ENCODE assay signal across 8 cellular contexts in the genomic region with DNA sequence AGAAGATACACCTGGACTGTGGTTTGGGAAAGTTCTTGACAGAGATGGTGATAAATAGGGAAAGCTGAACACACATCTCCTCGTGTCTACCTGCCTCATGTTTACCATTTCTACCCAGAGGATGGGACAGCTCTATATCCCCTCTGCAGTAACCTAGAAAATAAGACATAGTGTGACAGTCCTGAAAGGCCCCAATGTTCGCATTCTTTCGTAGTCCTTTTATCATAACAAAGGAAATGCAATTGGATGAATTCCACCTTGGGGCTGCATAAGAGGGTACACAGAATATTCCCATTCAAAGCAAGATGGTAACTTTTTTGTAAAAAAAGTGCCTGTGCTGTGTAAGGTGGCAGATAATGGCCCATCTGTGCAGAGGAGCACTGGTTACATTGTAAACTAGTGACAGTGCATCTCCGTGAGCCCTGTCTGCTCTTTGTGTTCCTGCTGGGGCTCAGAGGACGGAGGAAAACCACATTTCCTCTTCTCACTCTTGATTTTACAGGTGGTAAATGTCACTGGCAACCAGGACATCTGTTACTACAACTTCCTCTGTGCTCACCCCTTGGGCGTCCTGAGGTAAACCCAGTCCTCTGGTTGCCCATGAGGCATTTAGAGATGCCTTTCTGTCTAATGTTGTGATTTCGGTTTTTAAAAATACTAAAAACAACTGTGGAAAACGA.
DNase-seq lines count a peak whose midpoint lies in the region; ATAC-seq and TF ChIP-seq lines count a peak whose summit lies in the region.

No MANE protein-coding gene starts in this region.

- H3K9me3 Mint-ChIP-seq in activated CD4-positive, alpha-beta memory T cell treated with anti-CD3 and anti-CD28 coated beads for 36 hours = no peaks in the 10 kb centered on the region

- no peak for TF ChIP-seq EP300 in sigmoid colon (IDR thresholded peaks at IDR 0.05)

- H3K27me3 ChIP-seq in psoas muscle (ENCODE audit: insufficient read depth in 3 of 3, low read length in 2 of 3) (no peaks in the 10 kb centered on the region), sigmoid colon (no peaks in the 10 kb centered on the region), uterus (no peaks in the 10 kb centered on the region)

- H3K36me3 ChIP-seq in psoas muscle (ENCODE audit: insufficient read depth in 1 of 2, low read depth in 1 of 2) (no peaks in the 10 kb centered on the region), sigmoid colon (no peaks in the 10 kb centered on the region), uterus (no peaks in the 10 kb centered on the region)

- H3K27ac ChIP-seq in psoas muscle = peak overlapping the region; percentile 36
- H3K27ac ChIP-seq in sigmoid colon = no peak overlapping the region
- H3K27ac ChIP-seq in uterus = no peak overlapping the region

- peaks cover 18% of the 10 kb centered on the region for H3K4me1 Mint-ChIP-seq in activated CD4-positive, alpha-beta memory T cell treated with anti-CD3 and anti-CD28 coated beads for 36 hours (ENCODE audit: low read depth)

- H3K4me1 ChIP-seq in psoas muscle (peaks cover 2% of the 10 kb centered on the region), sigmoid colon (no peaks in the 10 kb centered on the region), uterus (no peaks in the 10 kb centered on the region)

- CTCF ChIA-PET in activated CD4-positive, alpha-beta memory T cell treated with anti-CD3 and anti-CD28 coated beads for 36 hours (lab: Charles Lee) = interaction anchor here (0.5 to 1.9 kb wide), 3 partner anchors 10 to 34 kb away, joined by 5 to 7 read pairs (median 6); no protein-coding TSS in a partner anchor

- peaks cover 18% of the 10 kb centered on the region for H3K36me3 Mint-ChIP-seq in activated CD4-positive, alpha-beta memory T cell treated with anti-CD3 and anti-CD28 coated beads for 36 hours

- H3K4me3 Mint-ChIP-seq in activated CD4-positive, alpha-beta memory T cell treated with anti-CD3 and anti-CD28 coated beads for 36 hours = no peak overlapping the region

- H3K27me3 Mint-ChIP-seq in activated CD4-positive, alpha-beta memory T cell treated with anti-CD3 and anti-CD28 coated beads for 36 hours = no peaks in the 10 kb centered on the region

- TF ChIP-seq CTCF in psoas muscle (IDR thresholded peaks at IDR 0.05) (no peak), sigmoid colon (IDR thresholded peaks at IDR 0.05) (no peak), uterus (IDR thresholded peaks at IDR 0.05) (no peak)

- no peak overlapping the region for H3K4me3 ChIP-seq in psoas muscle
- no peak overlapping the region for H3K4me3 ChIP-seq in sigmoid colon
- no peak overlapping the region for H3K4me3 ChIP-seq in uterus

- intact Hi-C loops in activated CD4-positive, alpha-beta memory T cell treated with anti-CD3 and anti-CD28 coated beads for 36 hours (cut with micrococcal nuclease) = loop anchor here (1.0 to 2.0 kb wide), 2 partner anchors 90 to 139 kb away; a partner anchor contains a TSS
- intact Hi-C loops in psoas muscle (cut with DNase I) = no loop called here
- intact Hi-C loops in sigmoid colon (cut with DNase I) = no loop called here
- intact Hi-C loops in uterus (cut with DNase I; ENCODE audit: low total_unique reads) = no loop called here

- WGBS in psoas muscle, 3 donors = 47 to 56% (median 50%) methylated on average over 8 of the region's 8 CpGs
- WGBS in sigmoid colon, 2 donors = 38 to 75% methylated on average over 8 of the region's 8 CpGs

- POLR2A ChIA-PET in activated CD4-positive, alpha-beta memory T cell treated with anti-CD3 and anti-CD28 coated beads for 36 hours (lab: Charles Lee) = interaction anchor here (0.5 to 0.6 kb wide), 2 partner anchors 30 to 1049 kb away, joined by 3 read pairs; no protein-coding TSS in a partner anchor

- ATAC-seq in HG03175 (IDR thresholded peaks at IDR 0.05; ENCODE audit: unreplicated experiment) = peak; percentile 99
- ATAC-seq in psoas muscle = peak in 2 of 4 donors; percentile 21 to 44

- TF ChIP-seq POLR2A in sigmoid colon (IDR thresholded peaks at IDR 0.05) = no peak
- TF ChIP-seq POLR2A in uterus (IDR thresholded peaks at IDR 0.05) = no peak

- H3K27ac Mint-ChIP-seq in activated CD4-positive, alpha-beta memory T cell treated with anti-CD3 and anti-CD28 coated beads for 36 hours = no peak overlapping the region

- H3K9me3 ChIP-seq in psoas muscle (no peaks in the 10 kb centered on the region), sigmoid colon (no peaks in the 10 kb centered on the region), uterus (no peaks in the 10 kb centered on the region)

- DNase-seq in activated T-cell treated with anti-CD3 and anti-CD28 coated beads for 1 hour (ENCODE audit: low read depth) (peak; percentile 7), activated T-cell treated with anti-CD3 and anti-CD28 coated beads for 4 hours (no peak), psoas muscle (no peak), NCI-H524 (lab: John Stamatoyannopoulos, UW) (no peak), sigmoid colon (no peak), uterus (no peak)
- peak; percentile 67 for DNase-seq in activated CD4-positive, alpha-beta memory T cell treated with anti-CD3 and anti-CD28 coated beads for 36 hours

Comparison
In these comparisons a context has a peak if more than half of its experiments do, and no peak if none do; other contexts are left out.
1. DNase-seq: peak in activated T-cell treated with anti-CD3 and anti-CD28 coated beads for 1 hour (single experiment) and activated CD4-positive, alpha-beta memory T cell treated with anti-CD3 and anti-CD28 coated beads for 36 hours (single experiment); none in activated T-cell treated with anti-CD3 and anti-CD28 coated beads for 4 hours (single experiment), psoas muscle (0 of 2), NCI-H524 (0 of 2), sigmoid colon (single experiment) and uterus (0 of 2).